Comparison of ENCODE assay signal across 20 cellular contexts in the genomic region with DNA sequence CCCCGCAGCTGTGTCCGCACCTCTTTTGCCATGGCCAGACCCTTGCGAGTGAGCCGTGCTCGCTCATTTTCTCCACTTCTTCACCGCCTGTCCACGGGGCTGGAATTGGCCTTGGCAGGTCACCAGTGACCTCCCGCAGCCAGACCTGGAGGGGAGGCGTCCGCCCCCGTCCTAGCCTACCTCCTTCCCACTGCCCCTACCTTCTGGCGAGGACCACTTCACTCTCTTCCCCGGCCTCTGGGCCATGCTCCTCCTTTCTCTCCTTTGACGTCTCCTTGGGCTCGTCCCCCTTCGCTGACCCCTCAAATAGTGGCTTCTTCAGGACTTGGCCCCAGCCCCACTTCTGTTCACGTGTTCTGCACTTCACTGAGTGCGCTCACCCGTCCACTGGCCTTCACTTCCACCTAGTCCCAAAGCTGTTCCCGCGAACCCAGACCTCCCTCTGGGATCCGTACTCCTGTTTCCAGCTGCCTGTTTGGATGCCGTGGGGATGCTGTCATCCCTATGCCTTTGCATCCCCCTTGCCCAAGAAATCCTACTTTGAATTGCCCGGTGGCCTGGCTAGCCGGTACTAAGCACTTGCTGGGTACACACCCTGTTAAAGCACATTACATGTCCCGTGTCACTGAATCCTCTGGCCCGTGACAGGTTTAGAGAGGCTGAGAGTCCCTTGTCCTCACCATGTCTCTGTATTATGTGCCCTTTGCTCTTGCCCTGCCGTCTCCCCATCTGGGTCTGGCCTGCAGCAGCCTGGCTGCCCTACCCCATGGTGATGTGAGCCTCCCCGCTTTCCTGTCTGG.
"Had no signal": no experiment of that assay in that cellular context is flagged by ENCODE, and none has a peak within 500 bp of the region (broad histone marks: within the 10 kb centered on the region; RNA-seq: fewer than 3 reads in every experiment).

No MANE protein-coding gene starts in this region.

- H3K27ac Mint-ChIP-seq: activated CD8-positive, alpha-beta T cell treated with anti-CD3 and anti-CD28 coated beads, Interleukin-2, amount 10 ng/mL, durations not matched to agents 7 days and 5 days; activated naive CD8-positive, alpha-beta T cell; brain had no signal

- H3K27me3 Mint-ChIP-seq: activated naive CD8-positive, alpha-beta T cell; brain; central memory CD8-positive, alpha-beta T cell; stimulated activated naive CD8-positive, alpha-beta T cell treated with anti-CD3 and anti-CD28 coated beads, Interleukin-15, amount 100 ng/mL, for 72 hours had no signal

- H3K27ac ChIP-seq: ovary, uterus had no signal

- H3K4me3 ChIP-seq: lung, ovary, thoracic aorta, uterus had no signal

- H3K27me3 ChIP-seq: ovary, uterus had no signal

- H3K36me3 Mint-ChIP-seq: activated naive CD8-positive, alpha-beta T cell had no signal

- H3K9me3 Mint-ChIP-seq: central memory CD8-positive, alpha-beta T cell; immature natural killer cell; nephron; stimulated activated naive CD8-positive, alpha-beta T cell treated with anti-CD3 and anti-CD28 coated beads, Interleukin-15, amount 100 ng/mL, for 72 hours had no signal

- DNase-seq: activated CD4-positive, CD25-positive, alpha-beta regulatory T cell treated with anti-CD3 and anti-CD28 coated beads, Interleukin-2, amount 50 U/mL, for 72 hours; activated CD8-positive, alpha-beta T cell treated with anti-CD3 and anti-CD28 coated beads, Interleukin-2, amount 10 ng/mL, durations not matched to agents 7 days and 5 days; activated effector memory CD4-positive, alpha-beta T cell treated with Interleukin-2 at 50 U/mL for 16 hours; amygdala; immature natural killer cell; left cardiac atrium; ovary; stimulated activated CD4-positive, alpha-beta T cell treated with anti-CD3 and anti-CD28 coated beads, Interleukin-4, amount 100 ng/mL, for 1 hour; stimulated activated CD8-positive, alpha-beta memory T cell treated with anti-CD3 and anti-CD28 coated beads, Interleukin-4, amount 100 ng/mL, for 48 hours; stimulated activated naive CD8-positive, alpha-beta T cell treated with anti-CD3 and anti-CD28 coated beads, Interleukin-15, amount 100 ng/mL, for 72 hours; SW 1271; T-helper 9 cell; uterus had no signal

- H3K4me1 ChIP-seq: uterus had no signal

- ATAC-seq: activated CD8-positive, alpha-beta T cell treated with anti-CD3 and anti-CD28 coated beads, Interleukin-2, amount 10 ng/mL, durations not matched to agents 7 days and 5 days; esophagus mucosa; left cardiac atrium; stimulated activated naive CD8-positive, alpha-beta T cell treated with anti-CD3 and anti-CD28 coated beads, Interleukin-15, amount 100 ng/mL, for 72 hours had no signal

- H3K4me3 Mint-ChIP-seq: activated CD8-positive, alpha-beta T cell treated with anti-CD3 and anti-CD28 coated beads, Interleukin-2, amount 10 ng/mL, durations not matched to agents 7 days and 5 days; activated naive CD8-positive, alpha-beta T cell; brain; central memory CD8-positive, alpha-beta T cell; immature natural killer cell; nephron; stimulated activated naive CD8-positive, alpha-beta T cell treated with anti-CD3 and anti-CD28 coated beads, Interleukin-15, amount 100 ng/mL, for 72 hours had no signal

- H3K36me3 ChIP-seq: ovary, uterus had no signal

- H3K4me1 Mint-ChIP-seq: central memory CD8-positive, alpha-beta T cell; immature natural killer cell had no signal

- H3K9me3 ChIP-seq: ovary, thoracic aorta, uterus had no signal
